Comparison of ENCODE assay signal across 29 cellular contexts in genomic region chr17:210402-210801, GRCh38. TPM values are rescaled to one million over a fixed set of nuclear protein-coding genes. Genes with fewer than 3 reads are reported as not detected.
"Had no signal": no experiment of that assay in that cellular context is flagged by ENCODE, and none has a peak within 500 bp of the region (broad histone marks: within the 10 kb centered on the region; RNA-seq: fewer than 3 reads in every experiment).

No MANE protein-coding gene starts in this region.

- H3K9me3 Mint-ChIP-seq: activated CD4-positive, alpha-beta memory T cell treated with anti-CD3 and anti-CD28 coated beads, Interleukin-2, amount 10 ng/mL, durations not matched to agents 7 days and 5 days; activated naive CD4-positive, alpha-beta T cell treated with anti-CD3 and anti-CD28 coated beads, Interleukin-2, amount 10 ng/mL, durations not matched to agents 7 days and 5 days; activated naive CD8-positive, alpha-beta T cell treated with anti-CD3 and anti-CD28 coated beads, Interleukin-2, amount 10 ng/mL, durations not matched to agents 7 days and 5 days; activated T-cell treated with anti-CD3 and anti-CD28 coated beads, Interleukin-2, amount 50 U/mL, for 24 hours had no signal

- H3K4me1 ChIP-seq: foreskin keratinocyte, gastrocnemius medialis had no signal

- H3K4me3 ChIP-seq: esophagus muscularis mucosa, gastrocnemius medialis had no signal

- DNase-seq: activated CD4-positive, alpha-beta memory T cell treated with anti-CD3 and anti-CD28 coated beads, Interleukin-2, amount 10 ng/mL, durations not matched to agents 7 days and 5 days; activated CD4-positive, alpha-beta T cell treated with anti-CD3 and anti-CD28 coated beads for 1 hour; activated CD4-positive, alpha-beta T cell treated with anti-CD3 and anti-CD28 coated beads for 4 hours; activated CD4-positive, alpha-beta T cell treated with anti-CD3 and anti-CD28 coated beads, Interleukin-2, amount 10 ng/mL, durations not matched to agents 7 days and 5 days; activated CD4-positive, alpha-beta T cell treated with anti-CD3 and anti-CD28 coated beads, Interleukin-2, amount 50 U/mL, for 4 hours; activated CD8-positive, alpha-beta memory T cell treated with anti-CD3 and anti-CD28 coated beads, Interleukin-2, amount 50 U/mL, for 48 hours; activated gamma-delta T cell; activated naive CD4-positive, alpha-beta T cell; activated naive CD4-positive, alpha-beta T cell treated with anti-CD3 and anti-CD28 coated beads, Interleukin-2, amount 10 ng/mL, durations not matched to agents 7 days and 5 days; activated naive CD8-positive, alpha-beta T cell treated with anti-CD3 and anti-CD28 coated beads, Interleukin-2, amount 10 ng/mL, durations not matched to agents 7 days and 5 days; activated T-cell treated with anti-CD3 and anti-CD28 coated beads for 4 hours; activated T-cell treated with anti-CD3 and anti-CD28 coated beads, Interleukin-2, amount 50 U/mL, for 24 hours; activated T-cell treated with anti-CD3 and anti-CD28 coated beads, Interleukin-2, amount 50 U/mL, for 72 hours; brain microvascular endothelial cell; caudate nucleus; cortex of kidney; dermis blood vessel endothelial cell; effector CD4-positive, alpha-beta T cell; effector memory CD8-positive, alpha-beta T cell; erythroblast; foreskin keratinocyte; gastrocnemius medialis; T-helper 2 cell had no signal

- ATAC-seq: activated naive CD4-positive, alpha-beta T cell treated with anti-CD3 and anti-CD28 coated beads, Interleukin-2, amount 50 U/mL, for 72 hours; activated T-cell treated with anti-CD3 and anti-CD28 coated beads, Interleukin-2, amount 50 U/mL, for 72 hours; effector memory CD8-positive, alpha-beta T cell; foreskin keratinocyte; gastrocnemius medialis; WTC11 had no signal

- H3K36me3 Mint-ChIP-seq: activated naive CD4-positive, alpha-beta T cell treated with anti-CD3 and anti-CD28 coated beads, Interleukin-2, amount 10 ng/mL, durations not matched to agents 7 days and 5 days; activated naive CD8-positive, alpha-beta T cell treated with anti-CD3 and anti-CD28 coated beads, Interleukin-2, amount 10 ng/mL, durations not matched to agents 7 days and 5 days had no signal

- H3K4me1 Mint-ChIP-seq: activated CD4-positive, alpha-beta memory T cell treated with anti-CD3 and anti-CD28 coated beads, Interleukin-2, amount 10 ng/mL, durations not matched to agents 7 days and 5 days; activated CD4-positive, alpha-beta T cell treated with anti-CD3 and anti-CD28 coated beads, Interleukin-2, amount 10 ng/mL, durations not matched to agents 7 days and 5 days; activated naive CD4-positive, alpha-beta T cell treated with anti-CD3 and anti-CD28 coated beads, Interleukin-2, amount 10 ng/mL, durations not matched to agents 7 days and 5 days; activated naive CD8-positive, alpha-beta T cell treated with anti-CD3 and anti-CD28 coated beads, Interleukin-2, amount 10 ng/mL, durations not matched to agents 7 days and 5 days; WTC11 had no signal

- H3K36me3 ChIP-seq: brain microvascular endothelial cell, gastrocnemius medialis had no signal

- H3K4me3 Mint-ChIP-seq: activated CD4-positive, alpha-beta memory T cell treated with anti-CD3 and anti-CD28 coated beads, Interleukin-2, amount 10 ng/mL, durations not matched to agents 7 days and 5 days; activated CD4-positive, alpha-beta T cell treated with anti-CD3 and anti-CD28 coated beads, Interleukin-2, amount 10 ng/mL, durations not matched to agents 7 days and 5 days; activated naive CD4-positive, alpha-beta T cell treated with anti-CD3 and anti-CD28 coated beads, Interleukin-2, amount 10 ng/mL, durations not matched to agents 7 days and 5 days; activated naive CD8-positive, alpha-beta T cell treated with anti-CD3 and anti-CD28 coated beads, Interleukin-2, amount 10 ng/mL, durations not matched to agents 7 days and 5 days; activated T-cell treated with anti-CD3 and anti-CD28 coated beads, Interleukin-2, amount 50 U/mL, for 24 hours; activated T-cell treated with anti-CD3 and anti-CD28 coated beads, Interleukin-2, amount 50 U/mL, for 72 hours; effector memory CD8-positive, alpha-beta T cell; WTC11 had no signal

- H3K27ac ChIP-seq: brain microvascular endothelial cell, esophagus muscularis mucosa, foreskin keratinocyte, gastrocnemius medialis, VCaP had no signal

- FAIRE-seq: astrocyte, colon had no signal

- H3K9me3 ChIP-seq: esophagus muscularis mucosa, gastrocnemius medialis had no signal

- H3K27me3 ChIP-seq: brain microvascular endothelial cell, foreskin keratinocyte, gastrocnemius medialis had no signal

- H3K27ac Mint-ChIP-seq: activated CD4-positive, alpha-beta memory T cell treated with anti-CD3 and anti-CD28 coated beads, Interleukin-2, amount 10 ng/mL, durations not matched to agents 7 days and 5 days; activated CD4-positive, alpha-beta T cell treated with anti-CD3 and anti-CD28 coated beads, Interleukin-2, amount 10 ng/mL, durations not matched to agents 7 days and 5 days; activated naive CD4-positive, alpha-beta T cell treated with anti-CD3 and anti-CD28 coated beads, Interleukin-2, amount 10 ng/mL, durations not matched to agents 7 days and 5 days; activated naive CD4-positive, alpha-beta T cell treated with anti-CD3 and anti-CD28 coated beads, Interleukin-2, amount 50 U/mL, for 72 hours; activated naive CD8-positive, alpha-beta T cell treated with anti-CD3 and anti-CD28 coated beads, Interleukin-2, amount 10 ng/mL, durations not matched to agents 7 days and 5 days; activated T-cell treated with anti-CD3 and anti-CD28 coated beads, Interleukin-2, amount 50 U/mL, for 24 hours; activated T-cell treated with anti-CD3 and anti-CD28 coated beads, Interleukin-2, amount 50 U/mL, for 72 hours; effector memory CD8-positive, alpha-beta T cell; WTC11 had no signal

RNA-seq across cellular contexts. Expression of gene DOC2B, which starts 29.0 kb away (rescaled TPM):
- total RNA-seq: activated CD4-positive, alpha-beta memory T cell treated with anti-CD3 and anti-CD28 coated beads, Interleukin-2, amount 10 ng/mL, durations not matched to agents 7 days and 5 days; activated CD4-positive, alpha-beta T cell treated with anti-CD3 and anti-CD28 coated beads, Interleukin-2, amount 10 ng/mL, durations not matched to agents 7 days and 5 days; activated naive CD8-positive, alpha-beta T cell treated with anti-CD3 and anti-CD28 coated beads, Interleukin-2, amount 10 ng/mL, durations not matched to agents 7 days and 5 days; foreskin keratinocyte had no signal
- polyA plus RNA-seq: foreskin keratinocyte had no signal
